21 cellular contexts compared by ENCODE assay signal in the genomic region with DNA sequence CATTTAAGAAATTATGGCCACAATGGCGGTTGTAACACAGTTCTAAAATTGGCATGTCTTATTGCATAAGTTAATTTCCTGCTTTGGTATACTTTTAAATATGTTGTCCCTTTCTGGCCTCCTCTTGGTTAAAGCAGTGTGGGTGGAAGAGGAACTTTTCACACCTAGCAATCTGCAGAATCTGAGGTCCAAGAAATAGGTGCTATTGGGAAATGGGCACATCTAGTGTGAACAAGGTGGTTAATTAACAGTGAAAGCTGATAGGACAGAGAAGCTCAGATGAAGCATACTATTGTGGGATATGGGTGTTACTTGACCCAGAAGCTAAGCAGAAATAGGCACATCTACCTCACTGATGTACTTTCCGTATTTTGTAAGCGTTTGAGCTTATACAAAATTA. TPM values are rescaled to one million over a fixed set of nuclear protein-coding genes. Genes with fewer than 3 reads are reported as not detected.
DNase-seq lines count a peak whose midpoint lies in the region; ATAC-seq and FAIRE-seq lines count a peak whose summit lies in the region.
"Had no signal": no experiment of that assay in that cellular context is flagged by ENCODE, and none has a peak within 500 bp of the region (broad histone marks: within the 10 kb centered on the region; RNA-seq: fewer than 3 reads in every experiment).

No MANE protein-coding gene starts in this region.

- H3K27me3 Mint-ChIP-seq in naive thymus-derived CD4-positive, alpha-beta T cell = no peaks in the 10 kb centered on the region

- peak; percentile 52 for ATAC-seq in GM18867 (IDR thresholded peaks at IDR 0.05; ENCODE audit: unreplicated experiment)
- peak; percentile 53 for ATAC-seq in HG03442 (IDR thresholded peaks at IDR 0.05; ENCODE audit: unreplicated experiment)
- ATAC-seq in naive thymus-derived CD4-positive, alpha-beta T cell = peak; percentile 78
- no peak for ATAC-seq in HG03378 (IDR thresholded peaks at IDR 0.05; ENCODE audit: unreplicated experiment)
- ATAC-seq: activated naive CD4-positive, alpha-beta T cell treated with anti-CD3 and anti-CD28 coated beads, Interleukin-2, amount 50 U/mL, for 72 hours; body of pancreas had no signal

- no peaks in the 10 kb centered on the region for H3K9me3 ChIP-seq in naive thymus-derived CD4-positive, alpha-beta T cell (ENCODE audit: control insufficient read depth in 2 of 3, low read length in 3 of 3)
- H3K9me3 ChIP-seq: body of pancreas, thyroid gland had no signal

- peaks cover 28 to 66% (median 62%) of the 10 kb centered on the region in 7 donors for H3K4me1 Mint-ChIP-seq in naive thymus-derived CD4-positive, alpha-beta T cell
- H3K4me1 Mint-ChIP-seq: neural crest cell had no signal

- H3K27ac Mint-ChIP-seq in naive thymus-derived CD4-positive, alpha-beta T cell = peak overlapping the region in 1 of 9 donors; percentile 74
- H3K27ac Mint-ChIP-seq: activated naive CD4-positive, alpha-beta T cell treated with anti-CD3 and anti-CD28 coated beads, Interleukin-2, amount 50 U/mL, for 72 hours had no signal

- POLR2A ChIA-PET in naive thymus-derived CD4-positive, alpha-beta T cell (lab: Charles Lee) = no interaction called here

- no peak for FAIRE-seq in urothelium cell line (lab: Jason Lieb, UNC)

- no peaks in the 10 kb centered on the region for H3K9me3 Mint-ChIP-seq in naive thymus-derived CD4-positive, alpha-beta T cell
- H3K9me3 Mint-ChIP-seq: activated naive CD4-positive, alpha-beta T cell treated with anti-CD3 and anti-CD28 coated beads, Interleukin-2, amount 50 U/mL, for 72 hours; neural crest cell had no signal

- peak; percentile 85 for DNase-seq in SIG-M5 treated with dmso at 0.1 percent for 504 hours (lab: John Stamatoyannopoulos, UW; ENCODE audit: unreplicated experiment)
- no peak for DNase-seq in naive thymus-derived CD4-positive, alpha-beta T cell
- DNase-seq in substantia nigra (lab: John Stamatoyannopoulos, UW) = no peak
- DNase-seq in urothelium cell line (ENCODE audit: low spot score) = no peak
- no peak for DNase-seq in NCI-H345 (lab: John Stamatoyannopoulos, UW)
- DNase-seq: activated CD4-positive, alpha-beta T cell treated with anti-CD3 and anti-CD28 coated beads, Interleukin-2, amount 50 U/mL, for 4 hours; activated T-cell treated with anti-CD3 and anti-CD28 coated beads, Interleukin-2, amount 50 U/mL, for 48 hours; body of pancreas; DMS153; hypothalamus; NCI-H2029 treated with DMSO at 0.1 percent for 48 hours; NCI-H446 treated with DMSO at 0.1 percent for 48 hours; retina; thyroid gland; WERI-Rb-1 had no signal

- H3K4me3 Mint-ChIP-seq in naive thymus-derived CD4-positive, alpha-beta T cell = no peak overlapping the region
- H3K4me3 Mint-ChIP-seq: neural crest cell had no signal

- peaks cover 0 to 23% (median 3%) of the 10 kb centered on the region in 5 donors for H3K36me3 Mint-ChIP-seq in naive thymus-derived CD4-positive, alpha-beta T cell

- H3K4me3 ChIP-seq in naive thymus-derived CD4-positive, alpha-beta T cell (ENCODE audit: low read length) = no peak overlapping the region
- H3K4me3 ChIP-seq: body of pancreas, coronary artery, thyroid gland had no signal

- CTCF ChIA-PET in naive thymus-derived CD4-positive, alpha-beta T cell (lab: Charles Lee) = no interaction called here

- no peaks in the 10 kb centered on the region for H3K27me3 ChIP-seq in naive thymus-derived CD4-positive, alpha-beta T cell (ENCODE audit: control insufficient read depth in 2 of 2, insufficient read depth in 2 of 2, low read length in 2 of 2)
- H3K27me3 ChIP-seq: body of pancreas, thyroid gland had no signal

- intact Hi-C loops in naive thymus-derived CD4-positive, alpha-beta T cell (cut with micrococcal nuclease) = no loop called here

- H3K4me1 ChIP-seq in naive thymus-derived CD4-positive, alpha-beta T cell (ENCODE audit: control insufficient read depth in 2 of 2, insufficient read depth in 2 of 2, low read length in 2 of 2) = peaks cover 5 to 64% of the 10 kb centered on the region in 2 donors
- H3K4me1 ChIP-seq: thyroid gland had no signal

- H3K27ac ChIP-seq in naive thymus-derived CD4-positive, alpha-beta T cell (ENCODE audit: low read depth, low read length) = no peak overlapping the region
- no peak overlapping the region for H3K27ac ChIP-seq in substantia nigra (ENCODE audit: low read depth, low read length, poor library complexity, severe bottlenecking)
- H3K27ac ChIP-seq: body of pancreas, coronary artery, thyroid gland, WERI-Rb-1 had no signal

- no peaks in the 10 kb centered on the region for H3K36me3 ChIP-seq in naive thymus-derived CD4-positive, alpha-beta T cell (ENCODE audit: control insufficient read depth in 2 of 3, insufficient read depth in 3 of 3, low read length in 3 of 3)
- H3K36me3 ChIP-seq: thyroid gland, WERI-Rb-1 had no signal

RNA-seq across cellular contexts. Expression of gene CMC1, which starts 10.6 kb away (rescaled TPM):
- 10 to 100 TPM; 11.0 to 25.1 (median 13.9) TPM for total RNA-seq in naive thymus-derived CD4-positive, alpha-beta T cell
- 10 to 100 TPM; 28.9 to 35.2 TPM for polyA plus RNA-seq in naive thymus-derived CD4-positive, alpha-beta T cell
